In genomic region chr3:195549931-195550519, GRCh38 we compare ENCODE assay signal across 8 cellular contexts. TPM values are rescaled to one million over a fixed set of nuclear protein-coding genes. Genes with fewer than 3 reads are reported as not detected.
DNase-seq lines count a peak whose midpoint lies in the region; ATAC-seq and FAIRE-seq lines count a peak whose summit lies in the region.

No MANE protein-coding gene starts in this region.

- FAIRE-seq in RCC 7860 (lab: Jason Lieb, UNC): no peak

- no peaks in the 10 kb centered on the region for H3K36me3 Mint-ChIP-seq in activated CD4-positive, alpha-beta T cell treated with anti-CD3 and anti-CD28 coated beads, Interleukin-2, amount 10 ng/mL, durations not matched to agents 24 days and 14 days (ENCODE audit: low read depth)
- no peaks in the 10 kb centered on the region for H3K36me3 Mint-ChIP-seq in stimulated activated effector memory CD8-positive, alpha-beta T cell treated with anti-CD3 and anti-CD28 coated beads, Interleukin-12 subunit alpha, Interleukin-12 subunit beta, amount 100 ng/mL, for 72 hours

- peak overlapping the region; percentile 76 for H3K4me3 Mint-ChIP-seq in activated CD4-positive, alpha-beta T cell treated with anti-CD3 and anti-CD28 coated beads, Interleukin-2, amount 10 ng/mL, durations not matched to agents 24 days and 14 days
- peak overlapping the region; percentile 67 for H3K4me3 Mint-ChIP-seq in stimulated activated effector memory CD8-positive, alpha-beta T cell treated with anti-CD3 and anti-CD28 coated beads, Interleukin-12 subunit alpha, Interleukin-12 subunit beta, amount 100 ng/mL, for 72 hours

- H3K27me3 Mint-ChIP-seq in activated CD4-positive, alpha-beta T cell treated with anti-CD3 and anti-CD28 coated beads, Interleukin-2, amount 10 ng/mL, durations not matched to agents 24 days and 14 days: no peaks in the 10 kb centered on the region

- no peaks in the 10 kb centered on the region for H3K9me3 Mint-ChIP-seq in activated CD4-positive, alpha-beta T cell treated with anti-CD3 and anti-CD28 coated beads, Interleukin-2, amount 10 ng/mL, durations not matched to agents 24 days and 14 days
- no peaks in the 10 kb centered on the region for H3K9me3 Mint-ChIP-seq in stimulated activated effector memory CD8-positive, alpha-beta T cell treated with anti-CD3 and anti-CD28 coated beads, Interleukin-12 subunit alpha, Interleukin-12 subunit beta, amount 100 ng/mL, for 72 hours

- DNase-seq in DMS79 treated with DMSO at 0.1 percent for 48 hours (lab: John Stamatoyannopoulos, UW) (peak; percentile 84), germinal center (ENCODE audit: low spot score) (peak; percentile 36), T1000 (lab: John Stamatoyannopoulos, UW) (no peak), RKO (ENCODE audit: low spot score) (no peak), RCC 7860 (ENCODE audit: low spot score) (no peak)
- DNase-seq in activated CD4-positive, alpha-beta T cell treated with anti-CD3 and anti-CD28 coated beads, Interleukin-2, amount 10 ng/mL, durations not matched to agents 24 days and 14 days: peak; percentile 94
- DNase-seq in stimulated activated effector memory CD8-positive, alpha-beta T cell treated with anti-CD3 and anti-CD28 coated beads, Interleukin-12 subunit alpha, Interleukin-12 subunit beta, amount 100 ng/mL, for 72 hours (ENCODE audit: low spot score in 2 of 2): peak in 1 of 2 donors; percentile 81

- ATAC-seq in HG02798 (IDR thresholded peaks at IDR 0.05; ENCODE audit: poor library complexity, unreplicated experiment): peak; percentile 70
- ATAC-seq in stimulated activated effector memory CD8-positive, alpha-beta T cell treated with anti-CD3 and anti-CD28 coated beads, Interleukin-12 subunit alpha, Interleukin-12 subunit beta, amount 100 ng/mL, for 72 hours: peak; percentile 86

- H3K27ac Mint-ChIP-seq in activated CD4-positive, alpha-beta T cell treated with anti-CD3 and anti-CD28 coated beads, Interleukin-2, amount 10 ng/mL, durations not matched to agents 24 days and 14 days: peak overlapping the region; percentile 93
- peak overlapping the region; percentile 83 for H3K27ac Mint-ChIP-seq in stimulated activated effector memory CD8-positive, alpha-beta T cell treated with anti-CD3 and anti-CD28 coated beads, Interleukin-12 subunit alpha, Interleukin-12 subunit beta, amount 100 ng/mL, for 72 hours

- peaks cover 71% of the 10 kb centered on the region for H3K4me1 Mint-ChIP-seq in activated CD4-positive, alpha-beta T cell treated with anti-CD3 and anti-CD28 coated beads, Interleukin-2, amount 10 ng/mL, durations not matched to agents 24 days and 14 days
- peaks cover 65% of the 10 kb centered on the region for H3K4me1 Mint-ChIP-seq in stimulated activated effector memory CD8-positive, alpha-beta T cell treated with anti-CD3 and anti-CD28 coated beads, Interleukin-12 subunit alpha, Interleukin-12 subunit beta, amount 100 ng/mL, for 72 hours

- intact Hi-C loops in activated CD4-positive, alpha-beta T cell treated with anti-CD3 and anti-CD28 coated beads, Interleukin-2, amount 10 ng/mL, durations not matched to agents 24 days and 14 days (cut with micrococcal nuclease): loop anchor here (1.0 to 10.0 kb wide), 3 partner anchors 8 to 1065 kb away; partner anchors contain the start of gene ATP13A3

RNA-seq across cellular contexts. Expression of gene PPP1R2, which starts 6.9 kb away (rescaled TPM):
- 75.2 and 78.2 TPM in 2 replicates for total RNA-seq in activated CD4-positive, alpha-beta T cell treated with anti-CD3 and anti-CD28 coated beads, Interleukin-2, amount 10 ng/mL, durations not matched to agents 24 days and 14 days

RNA-seq across cellular contexts. Expression of gene APOD, which starts 33.7 kb away (rescaled TPM):
- total RNA-seq in activated CD4-positive, alpha-beta T cell treated with anti-CD3 and anti-CD28 coated beads, Interleukin-2, amount 10 ng/mL, durations not matched to agents 24 days and 14 days: 1.8 and 2.6 TPM in 2 replicates

Comparison
In these comparisons a context has a peak if more than half of its experiments do, and no peak if none do; other contexts are left out.
1. DNase-seq: peak in DMS79 treated with DMSO at 0.1 percent for 48 hours (single experiment), activated CD4-positive, alpha-beta T cell treated with anti-CD3 and anti-CD28 coated beads, Interleukin-2, amount 10 ng/mL, durations not matched to agents 24 days and 14 days (single experiment) and germinal center (single experiment); none in T1000 (single experiment), RKO (single experiment) and RCC 7860 (single experiment).